ENCODE assay signal across 12 cellular contexts in the genomic region with DNA sequence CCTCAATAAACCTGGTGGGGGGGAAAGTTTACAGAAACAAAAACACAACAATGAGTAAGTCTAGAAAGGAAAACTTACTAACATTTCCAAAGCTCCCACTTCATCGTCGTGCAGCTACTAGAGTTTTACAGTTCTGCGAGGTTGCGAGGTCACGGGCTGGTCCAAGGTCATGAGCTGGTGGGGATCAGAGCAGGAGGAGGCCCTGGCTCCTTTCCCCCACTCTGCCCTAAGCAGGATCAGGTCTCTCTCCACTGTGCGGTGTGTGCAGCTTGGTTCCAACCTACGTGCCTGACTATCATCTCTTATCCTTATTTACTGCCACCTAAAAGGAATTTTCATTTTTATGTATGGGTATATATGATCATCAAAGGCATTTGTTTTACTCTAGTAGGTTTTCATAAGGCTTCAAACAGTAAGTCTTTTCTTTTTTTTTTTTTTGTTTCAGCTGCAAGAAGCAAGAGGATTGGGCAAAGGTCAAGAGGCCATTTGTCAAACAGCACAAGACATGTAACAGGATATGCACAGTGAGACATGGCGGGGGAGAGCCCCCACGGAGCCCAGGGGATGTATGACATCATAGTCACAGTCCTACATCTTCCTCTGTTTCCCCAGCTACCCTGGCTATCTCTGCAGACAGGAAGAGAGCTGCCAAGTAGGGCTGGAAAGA.
DNase-seq lines count a peak whose midpoint lies in the region; ATAC-seq and TF ChIP-seq lines count a peak whose summit lies in the region.
"Had no signal": no experiment of that assay in that cellular context is flagged by ENCODE, and none has a peak within 500 bp of the region (broad histone marks: within the 10 kb centered on the region; RNA-seq: fewer than 3 reads in every experiment).

No MANE protein-coding gene starts in this region.

- ATAC-seq in HG03565 (IDR thresholded peaks at IDR 0.05; ENCODE audit: unreplicated experiment), result no peak
- ATAC-seq in GM21717 (IDR thresholded peaks at IDR 0.05; ENCODE audit: unreplicated experiment), result no peak

- H3K27me3 ChIP-seq in Loucy (ENCODE audit: insufficient read depth, low read length, poor library complexity, severe bottlenecking), result no peaks in the 10 kb centered on the region

- H3K4me1 Mint-ChIP-seq in osteocyte (ENCODE audit: unreplicated experiment), result peaks cover 21% of the 10 kb centered on the region

- H3K9me2 ChIP-seq in Loucy (replicated peaks; ENCODE audit: low read depth, low read length), result no peaks in the 10 kb centered on the region

- H3K79me2 ChIP-seq in Loucy (ENCODE audit: insufficient read depth, low read length), result no peaks in the 10 kb centered on the region

- H3K27me3 Mint-ChIP-seq in osteocyte (ENCODE audit: unreplicated experiment), result no peaks in the 10 kb centered on the region
- H3K27me3 Mint-ChIP-seq: CD4-positive, CD25-positive, alpha-beta regulatory T cell had no signal

- no peak overlapping the region for H3K4me3 Mint-ChIP-seq in osteocyte (ENCODE audit: unreplicated experiment)
- H3K4me3 Mint-ChIP-seq: CD4-positive, CD25-positive, alpha-beta regulatory T cell; central memory CD8-positive, alpha-beta T cell had no signal

- DNase-seq in AML-193 (lab: John Stamatoyannopoulos, UW) (peak; percentile 18 to 26), GM10266 (ENCODE audit: extremely low spot score) (peak; percentile 35), fibroblast of mammary gland (ENCODE audit: low read depth) (peak; percentile 34), osteocyte (ENCODE audit: extremely low spot score, unreplicated experiment) (no peak), OCI-M1 (lab: John Stamatoyannopoulos, UW) (no peak)
- DNase-seq: NCI-H1930; stimulated activated CD4-positive, alpha-beta T cell treated with anti-CD3 and anti-CD28 coated beads, Interleukin-4, amount 100 ng/mL, for 24 hours had no signal

- 0 out of 2 replicates have a peak overlapping the region, but pooled peaks have one; percentile 14 for H2AFZ ChIP-seq in Loucy (ENCODE audit: low read length)

- peaks cover 7% of the 10 kb centered on the region for H3K4me1 ChIP-seq in Loucy (ENCODE audit: insufficient read depth, low read length, poor library complexity, severe bottlenecking)

- no peak overlapping the region for H3K4me2 ChIP-seq in Loucy (ENCODE audit: low read depth, low read length, poor library complexity, severe bottlenecking)

- no peaks in the 10 kb centered on the region for H3K36me3 Mint-ChIP-seq in osteocyte (ENCODE audit: unreplicated experiment)
- H3K36me3 Mint-ChIP-seq: CD4-positive, CD25-positive, alpha-beta regulatory T cell had no signal

- H3K9ac ChIP-seq in Loucy (ENCODE audit: low read depth, low read length, poor library complexity, severe bottlenecking), result no peak overlapping the region

- H3K36me3 ChIP-seq in Loucy (ENCODE audit: insufficient read depth, low read length), result no peaks in the 10 kb centered on the region

- no peaks in the 10 kb centered on the region for H3F3A ChIP-seq in Loucy (ENCODE audit: low read depth)

- H3K9me3 ChIP-seq in Loucy (ENCODE audit: insufficient read depth, low read depth, low read length), result no peaks in the 10 kb centered on the region

- no peaks in the 10 kb centered on the region for H3K9me3 Mint-ChIP-seq in osteocyte (ENCODE audit: unreplicated experiment)
- H3K9me3 Mint-ChIP-seq: CD4-positive, CD25-positive, alpha-beta regulatory T cell; central memory CD8-positive, alpha-beta T cell had no signal

- H3K27ac Mint-ChIP-seq in osteocyte (ENCODE audit: unreplicated experiment), result no peak overlapping the region

- no peak for TF ChIP-seq CTCF in GM10266 (IDR thresholded peaks at IDR 0.05; ENCODE audit: control insufficient read depth, insufficient read depth, low read depth, missing control alignments)
- TF ChIP-seq CTCF in Loucy (conservative IDR thresholded peaks at IDR 0.05; ENCODE audit: low read length), result no peak
- TF ChIP-seq CTCF in fibroblast of mammary gland (conservative IDR thresholded peaks at IDR 0.05; ENCODE audit: control insufficient read depth, insufficient read depth, low read depth, low read length), result no peak
- no peak for TF ChIP-seq CTCF in osteocyte (IDR thresholded peaks at IDR 0.05)

- H4K20me1 ChIP-seq in Loucy (ENCODE audit: insufficient read depth, low read length, poor library complexity, severe bottlenecking), result no peaks in the 10 kb centered on the region

- H3K4me3 ChIP-seq in Loucy (ENCODE audit: low read length, poor library complexity, severe bottlenecking), result no peak overlapping the region
- no peak overlapping the region for H3K4me3 ChIP-seq in fibroblast of mammary gland (ENCODE audit: control insufficient read depth, low read depth, low read length)

Comparison
In these comparisons a context has a peak if more than half of its experiments do, and no peak if none do; other contexts are left out.
1. DNase-seq: peak in AML-193 (2 of 2), GM10266 (single experiment) and fibroblast of mammary gland (single experiment); none in osteocyte (single experiment) and OCI-M1 (single experiment).